ENCODE assay signal across 10 cellular contexts in the genomic region with DNA sequence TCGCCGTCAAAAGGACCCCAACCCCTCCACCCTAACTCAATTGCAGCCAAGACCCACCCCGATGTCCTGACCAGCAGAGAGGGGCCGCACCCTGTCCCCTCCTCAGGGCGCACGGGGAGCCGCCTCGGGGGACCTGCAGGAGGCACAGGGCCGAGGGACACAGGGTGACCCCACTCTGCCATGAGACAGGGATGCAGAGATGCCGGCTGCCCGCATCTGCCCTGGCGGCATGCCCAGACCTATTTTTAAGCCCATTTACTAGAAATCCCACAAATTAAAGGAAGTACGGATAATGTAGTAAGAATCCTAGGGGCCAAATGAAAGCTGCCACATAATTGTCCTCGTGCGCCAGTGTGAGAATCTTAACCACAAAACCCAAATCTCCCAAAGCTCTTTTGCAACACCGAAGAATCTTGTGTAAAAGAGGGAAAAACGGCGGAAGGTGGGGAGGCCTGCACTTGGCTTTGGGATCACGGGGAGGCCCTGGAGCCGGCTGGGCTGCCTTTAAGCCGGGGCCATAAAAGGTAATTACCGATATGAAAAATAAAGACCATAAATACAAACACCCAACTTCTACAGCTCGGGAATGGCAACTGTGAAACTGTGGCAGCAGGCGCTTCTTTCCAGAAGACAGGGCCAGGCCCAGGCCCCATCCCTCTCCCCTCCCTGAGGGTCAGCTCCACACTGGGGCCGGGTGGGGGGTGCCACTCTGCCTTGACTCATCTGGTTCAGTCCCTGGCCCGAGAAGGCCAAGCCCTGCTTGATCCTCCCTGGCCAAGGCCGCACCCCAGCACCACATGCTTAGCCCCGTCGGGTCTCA. TPM values are rescaled to one million over a fixed set of nuclear protein-coding genes. Genes with fewer than 3 reads are reported as not detected.
DNase-seq lines count a peak whose midpoint lies in the region; ATAC-seq, FAIRE-seq and TF ChIP-seq lines count a peak whose summit lies in the region.
"Had no signal": no experiment of that assay in that cellular context is flagged by ENCODE, and none has a peak within 500 bp of the region (broad histone marks: within the 10 kb centered on the region; RNA-seq: fewer than 3 reads in every experiment).

No MANE protein-coding gene starts in this region.

- no peak overlapping the region for H3K23ac ChIP-seq in H1 (ENCODE audit: insufficient read length)

- TF ChIP-seq CTCF in H1 (IDR thresholded peaks at IDR 0.05; ENCODE audit: control extremely low read depth in 1 of 3, insufficient read depth in 1 of 3, low read depth in 1 of 3, low read length in 3 of 3) (no peak), retinal pigment epithelial cell (conservative IDR thresholded peaks at IDR 0.05; ENCODE audit: low read depth, low read length) (no peak), prostate gland (IDR thresholded peaks at IDR 0.05) (no peak)

- ATAC-seq in HG02623 (IDR thresholded peaks at IDR 0.05; ENCODE audit: unreplicated experiment) (no peak), HG02885 (IDR thresholded peaks at IDR 0.05; ENCODE audit: poor library complexity, unreplicated experiment) (no peak), GM19463 (IDR thresholded peaks at IDR 0.05; ENCODE audit: unreplicated experiment) (no peak)

- peak; percentile 64 for DNase-seq in EL
- peak; percentile 51 for DNase-seq in NOMO-1 treated with dmso at 0.1 percent for 144 hours (lab: John Stamatoyannopoulos, UW; ENCODE audit: unreplicated experiment)
- DNase-seq in H1 (ENCODE audit: low read depth in 1 of 2, low spot score in 2 of 2), result no peak
- DNase-seq in retinal pigment epithelial cell (ENCODE audit: low read depth), result peak; percentile 72
- DNase-seq in prostate gland (ENCODE audit: low spot score), result no peak
- DNase-seq: naive B cell; stimulated activated naive CD4-positive, alpha-beta T cell treated with Interleukin-2 at 50 U/mL for 16 hours had no signal

- no peak overlapping the region for H4K91ac ChIP-seq in H1 (replicated peaks; ENCODE audit: insufficient read length, low read length)

- H3K4ac ChIP-seq in H1 (replicated peaks; ENCODE audit: insufficient read length, low read depth, low read length), result peak overlapping the region; percentile 21

- H3K9ac ChIP-seq in H1 (replicated peaks in 1 of 4; ENCODE audit: extremely low read depth in 1 of 4, low read depth in 3 of 4, low read length in 3 of 4), result no peak overlapping the region

- H3K27ac ChIP-seq in H1 (ENCODE audit: low read depth, low read length) (no peak overlapping the region), prostate gland (no peak overlapping the region)

- no peak overlapping the region for H2BK20ac ChIP-seq in H1 (ENCODE audit: low read length)

- no peak for FAIRE-seq in H1 (lab: Jason Lieb, UNC)

- 0 out of 2 replicates have a peak, but pooled peaks cover 3% of the 10 kb centered on the region for H3K79me1 ChIP-seq in H1 (ENCODE audit: low read depth, low read length)

- 91% methylated on average over 29 of the region's 29 CpGs; no CpG with 5 or more reads in 1 of the 2 experiments for WGBS in H1 (ENCODE audit: extremely low coverage in 1 of 2, insufficient coverage in 1 of 2, insufficient read length in 1 of 2, insufficient replicate concordance in 2 of 2, low coverage in 1 of 2, low lambda C conversion rate in 2 of 2, missing lambda C conversion rate in 1 of 2), 2 experiments
- 75% methylated on average over 29 of the region's 29 CpGs for WGBS in prostate gland

- no peak for TF ChIP-seq RAD21 in H1 (IDR thresholded peaks at IDR 0.05 in 1 of 2, conservative IDR thresholded peaks at IDR 0.05 in 1 of 2; ENCODE audit: low read depth in 2 of 2, low read length in 2 of 2)

- H4K8ac ChIP-seq in H1 (ENCODE audit: extremely low read depth, insufficient read depth, low read length), result peak overlapping the region; percentile 44

- no peak overlapping the region for H2BK120ac ChIP-seq in H1 (replicated peaks; ENCODE audit: low read depth, low read length)

- no peaks in the 10 kb centered on the region for H4K20me1 ChIP-seq in H1 (replicated peaks in 1 of 2; ENCODE audit: control insufficient read depth in 1 of 2, insufficient read depth in 2 of 2, low read length in 2 of 2)

- no peak overlapping the region for H2BK12ac ChIP-seq in H1 (ENCODE audit: low read depth, low read length)

- H2BK5ac ChIP-seq in H1 (ENCODE audit: low read depth, low read length), result peak overlapping the region; percentile 40; the same call in 1 of the 2 replicates

- H2AFZ ChIP-seq in H1 (ENCODE audit: low read length), result no peak overlapping the region

- CTCF ChIA-PET in H1 (lab: Charles Lee; ENCODE audit: partially characterized antibody), result interaction anchor here (0.7 to 1.9 kb wide), 4 partner anchors 30 to 84 kb away, joined by 3 to 7 read pairs (median 4); no protein-coding TSS in a partner anchor

- H3K14ac ChIP-seq in H1 (ENCODE audit: insufficient read length), result no peak overlapping the region

- H3K79me2 ChIP-seq in H1 (ENCODE audit: control insufficient read depth in 1 of 2, insufficient read depth in 2 of 2, low read length in 2 of 2), result no peaks in the 10 kb centered on the region

- TF ChIP-seq EP300 in H1 (IDR thresholded peaks at IDR 0.05; ENCODE audit: borderline replicate concordance in 1 of 2, low read depth in 2 of 2, low read length in 2 of 2), result no peak

- no peak overlapping the region for H3K4me2 ChIP-seq in H1 (ENCODE audit: insufficient read depth in 1 of 2, low read depth in 2 of 2, low read length in 2 of 2)

- H3K9me3 ChIP-seq in H1 (ENCODE audit: insufficient read depth in 2 of 2, low read depth in 1 of 2, low read length in 1 of 2), result no peaks in the 10 kb centered on the region
- no peaks in the 10 kb centered on the region for H3K9me3 ChIP-seq in prostate gland

- H2AK5ac ChIP-seq in H1 (ENCODE audit: low read depth, low read length), result no peak overlapping the region

- no peaks in the 10 kb centered on the region for H3K36me3 ChIP-seq in H1 (ENCODE audit: control insufficient read depth in 2 of 4, insufficient read depth in 4 of 4, low read length in 3 of 4)
- no peaks in the 10 kb centered on the region for H3K36me3 ChIP-seq in prostate gland

- POLR2A ChIA-PET in H1 (lab: Charles Lee; ENCODE audit: partially characterized antibody), result interaction anchor here (1.2 to 2.1 kb wide), 2 partner anchors 9 to 42 kb away, joined by 3 to 7 read pairs; no protein-coding TSS in a partner anchor

- H3K18ac ChIP-seq in H1 (ENCODE audit: extremely low read depth, low read length), result peak overlapping the region; percentile 6; the same call in 1 of the 2 replicates

- no peak for TF ChIP-seq POLR2A in H1 (IDR thresholded peaks at IDR 0.05; ENCODE audit: control extremely low read depth in 1 of 2, low read depth in 2 of 2, low read length in 2 of 2)
- TF ChIP-seq POLR2A in prostate gland (IDR thresholded peaks at IDR 0.05), result no peak

- H4K5ac ChIP-seq in H1 (ENCODE audit: insufficient read length, low read depth, low read length), result no peak overlapping the region

- H3K4me3 ChIP-seq in H1 (ENCODE audit: extremely low read depth in 1 of 4, insufficient read depth in 2 of 4, low read depth in 3 of 4, low read length in 4 of 4) (no peak overlapping the region), retinal pigment epithelial cell (ENCODE audit: low read length) (no peak overlapping the region), prostate gland (no peak overlapping the region)

- H2BK15ac ChIP-seq in H1 (ENCODE audit: low read length), result no peak overlapping the region

- H3K56ac ChIP-seq in H1 (replicated peaks; ENCODE audit: insufficient read length, low read depth, low read length), result no peak overlapping the region

- peaks cover 0 to 23% (median 13%) of the 10 kb centered on the region in 4 experiments; a peak in 5 of 7 replicates for H3K4me1 ChIP-seq in H1 (replicated peaks in 1 of 4; ENCODE audit: control insufficient read depth in 3 of 4, insufficient read depth in 4 of 4, low read length in 3 of 4)
- no peaks in the 10 kb centered on the region for H3K4me1 ChIP-seq in prostate gland (replicated peaks)

- H3K23me2 ChIP-seq in H1 (ENCODE audit: low read depth, low read length), result no peaks in the 10 kb centered on the region

- intact Hi-C loops in prostate gland (cut with DNase I), result no loop called here

- H3K27me3 ChIP-seq in H1 (replicated peaks in 1 of 4; ENCODE audit: control insufficient read depth in 3 of 4, extremely low read depth in 1 of 4, insufficient read depth in 3 of 4, low read length in 3 of 4), result no peaks in the 10 kb centered on the region
- no peaks in the 10 kb centered on the region for H3K27me3 ChIP-seq in prostate gland (replicated peaks; ENCODE audit: insufficient read depth)

TF ChIP-seq in H1, 55 proteins besides CTCF, POLR2A, EP300 and RAD21:
- TF ChIP-seq HDAC6 (IDR thresholded peaks at IDR 0.05; ENCODE audit: low read depth, low read length), result no peak
- TF ChIP-seq RFX5 (IDR thresholded peaks at IDR 0.05; ENCODE audit: borderline replicate concordance, low read depth, low read length), result no peak

RNA-seq across cellular contexts. Expression of a gene that starts 35.0 kb away (rescaled TPM):
- 13.6 and 14.0 TPM in 2 replicates for total RNA-seq in H1 (2021; fragmentation: NEBNext Ultra II Directional; extraction: Animal tissue kit (Norgen Biotek cat#: 25700))
- polyA plus RNA-seq in H1 (2011; rRNA removed), result 8.3 and 14.9 TPM in 2 replicates
- polyA plus RNA-seq in H1 (2011; cell fraction: cytosol; rRNA removed), result 10.8 TPM
- 16.7 TPM for polyA plus RNA-seq in H1 (2011; cell fraction: nucleus; rRNA removed)
- polyA plus RNA-seq in H1 (2012, experiment 1 of 2), result 6.6 to 9.5 TPM (median 8.4 TPM) in 4 replicates
- polyA plus RNA-seq in H1 (2012, experiment 2 of 2), result 5.6 TPM
- 6.3 TPM for polyA plus RNA-seq in H1 (2013, experiment 1 of 2)
- polyA plus RNA-seq in H1 (2013, experiment 2 of 2), result 6.3 TPM
- 6.4 and 8.3 TPM in 2 replicates for polyA minus RNA-seq in H1 (2011; rRNA and poly(A)+ RNA removed)
- 12.7 TPM for polyA minus RNA-seq in H1 (2011; cell fraction: cytosol; rRNA and poly(A)+ RNA removed)
- 10.0 TPM for polyA minus RNA-seq in H1 (2011; cell fraction: nucleus; rRNA and poly(A)+ RNA removed)
- total RNA-seq in prostate gland, result 10 to 100 TPM; 24.5 to 55.2 TPM

RNA-seq across cellular contexts. Expression of a gene that starts 58.6 kb away (rescaled TPM):
- total RNA-seq in H1 (2021; fragmentation: NEBNext Ultra II Directional; extraction: Animal tissue kit (Norgen Biotek cat#: 25700)), result 34.9 and 35.3 TPM in 2 replicates
- polyA plus RNA-seq in H1 (2011; rRNA removed), result 22.3 and 36.1 TPM in 2 replicates
- 29.7 TPM for polyA plus RNA-seq in H1 (2011; cell fraction: cytosol; rRNA removed)
- 51.9 TPM for polyA plus RNA-seq in H1 (2011; cell fraction: nucleus; rRNA removed)
- 27.3 to 39.7 TPM (median 36.4 TPM) in 4 replicates for polyA plus RNA-seq in H1 (2012, experiment 1 of 2)
- polyA plus RNA-seq in H1 (2012, experiment 2 of 2), result 42.5 TPM
- 22.7 TPM for polyA plus RNA-seq in H1 (2013, experiment 1 of 2)
- polyA plus RNA-seq in H1 (2013, experiment 2 of 2), result 22.4 TPM
- polyA minus RNA-seq in H1 (2011; rRNA and poly(A)+ RNA removed), result 16.0 TPM in 2 replicates
- polyA minus RNA-seq in H1 (2011; cell fraction: cytosol; rRNA and poly(A)+ RNA removed), result 31.0 TPM
- 33.8 TPM for polyA minus RNA-seq in H1 (2011; cell fraction: nucleus; rRNA and poly(A)+ RNA removed)
- 10 to 100 TPM; 44.7 to 65.1 TPM for total RNA-seq in prostate gland

Comparison
In these comparisons a context has a peak if more than half of its experiments do, and no peak if none do; other contexts are left out.
1. DNase-seq: peak in EL (single experiment), NOMO-1 treated with dmso at 0.1 percent for 144 hours (single experiment) and retinal pigment epithelial cell (single experiment); none in H1 (0 of 2) and prostate gland (single experiment).